ENCODE assay signal across 19 cellular contexts in genomic region chr13:39349391-39349790, GRCh38.
A peak's percentile ranks its signal among the peaks of the same experiment; 100 is the strongest.
DNase-seq lines count a peak whose midpoint lies in the region; ATAC-seq and TF ChIP-seq lines count a peak whose summit lies in the region.
"Had no signal": no experiment of that assay in that cellular context is flagged by ENCODE, and none has a peak within 500 bp of the region (broad histone marks: within the 10 kb centered on the region; RNA-seq: fewer than 3 reads in every experiment).

No MANE protein-coding gene starts in this region.

- intact Hi-C loops in left ventricle myocardium inferior (cut with micrococcal nuclease) (no loop called here), left cardiac atrium (cut with DNase I) (no loop called here)

- H3K36me3 ChIP-seq in left ventricle myocardium inferior, result no peaks in the 10 kb centered on the region
- H3K36me3 ChIP-seq: BE2C had no signal

- H3K27me3 ChIP-seq in left ventricle myocardium inferior (ENCODE audit: low read depth), result no peaks in the 10 kb centered on the region

- no peaks in the 10 kb centered on the region for H3K36me3 Mint-ChIP-seq in nephron (ENCODE audit: low read depth)
- H3K36me3 Mint-ChIP-seq: CD4-positive, CD25-positive, alpha-beta regulatory T cell had no signal

- peak overlapping the region; percentile 79 for H3K27ac ChIP-seq in left ventricle myocardium inferior (replicated peaks)
- H3K27ac ChIP-seq: HL-60, KMS-11 had no signal

- peaks cover 58% of the 10 kb centered on the region for H3K4me1 Mint-ChIP-seq in nephron
- H3K4me1 Mint-ChIP-seq: CD4-positive, CD25-positive, alpha-beta regulatory T cell had no signal

- DNase-seq in left ventricle myocardium inferior, result no peak
- no peak for DNase-seq in left cardiac atrium
- peak; percentile 63 for DNase-seq in foreskin melanocyte
- no peak for DNase-seq in GM20000 (ENCODE audit: low spot score)
- DNase-seq in RKO (ENCODE audit: low spot score), result no peak
- DNase-seq in hypothalamus (lab: John Stamatoyannopoulos, UW), result no peak
- DNase-seq: BE2C; Caco-2; CD4-positive, CD25-positive, alpha-beta regulatory T cell; GDM1; H9; MV-4-11; NCI-H1694 treated with DMSO at 0.1 percent for 48 hours; NCI-H2227 treated with DMSO at 0.1 percent for 48 hours; NCI-H524 had no signal

- no peak overlapping the region for H3K4me3 ChIP-seq in left ventricle myocardium inferior

- ATAC-seq in left cardiac atrium (no peak), GM18498 (IDR thresholded peaks at IDR 0.05; ENCODE audit: unreplicated experiment) (no peak)

- TF ChIP-seq CTCF in left ventricle myocardium inferior (IDR thresholded peaks at IDR 0.05; ENCODE audit: borderline replicate concordance) (no peak), nephron (IDR thresholded peaks at IDR 0.05; ENCODE audit: unreplicated experiment in 3 of 3) (no peak), GM20000 (IDR thresholded peaks at IDR 0.05; ENCODE audit: extremely low read depth, missing control alignments) (no peak)

- H3K9me3 ChIP-seq in left ventricle myocardium inferior (replicated peaks), result no peaks in the 10 kb centered on the region
- H3K9me3 ChIP-seq: BE2C, Caco-2 had no signal

- H3K9me3 Mint-ChIP-seq in nephron, result peaks cover 2% of the 10 kb centered on the region

- no peaks in the 10 kb centered on the region for H3K27me3 Mint-ChIP-seq in nephron (ENCODE audit: low read depth)

- peaks cover 82% of the 10 kb centered on the region for H3K4me1 ChIP-seq in left ventricle myocardium inferior
- H3K4me1 ChIP-seq: BE2C, Caco-2 had no signal

- H3K4me3 Mint-ChIP-seq in nephron, result peak overlapping the region in 2 of 3 experiments; percentile 41 to 42
- H3K4me3 Mint-ChIP-seq: CD4-positive, CD25-positive, alpha-beta regulatory T cell had no signal

- H3K27ac Mint-ChIP-seq in nephron, result peak overlapping the region; percentile 8 to 61 (median 55)
- H3K27ac Mint-ChIP-seq: CD4-positive, CD25-positive, alpha-beta regulatory T cell had no signal
